31 cellular contexts compared by ENCODE assay signal in the genomic region with DNA sequence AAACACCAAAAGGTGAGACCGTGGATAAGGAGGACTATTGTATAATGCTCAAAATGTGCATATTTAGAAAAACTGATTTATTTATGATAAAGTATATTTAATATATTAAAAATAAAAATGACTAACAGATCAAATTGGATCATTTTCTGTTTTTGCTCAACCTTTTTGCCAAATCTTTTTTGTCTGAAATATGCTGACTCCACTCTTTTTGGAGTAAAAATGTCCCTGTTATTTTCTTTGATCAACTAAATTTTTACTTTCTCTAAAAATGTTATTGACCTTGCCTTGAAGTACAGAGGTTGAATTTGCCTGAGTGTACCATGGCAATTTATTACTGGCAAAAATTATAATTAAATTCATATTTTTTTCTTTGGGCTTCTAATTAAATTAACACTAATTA.
"Had no signal": no experiment of that assay in that cellular context is flagged by ENCODE, and none has a peak within 500 bp of the region (broad histone marks: within the 10 kb centered on the region; RNA-seq: fewer than 3 reads in every experiment).

No MANE protein-coding gene starts in this region.

- H3K9me3 ChIP-seq: ascending aorta had no signal

- FAIRE-seq: bronchial epithelial cell, TTC549 had no signal

- H3K27ac ChIP-seq: ascending aorta, cardiac muscle cell, VCaP had no signal

- ATAC-seq: activated CD8-positive, alpha-beta T cell treated with anti-CD3 and anti-CD28 coated beads for 36 hours; activated naive CD8-positive, alpha-beta T cell treated with anti-CD3 and anti-CD28 coated beads, Interleukin-2, amount 50 U/mL, for 24 hours; activated T-cell treated with anti-CD3 and anti-CD28 coated beads, Interleukin-2, amount 50 U/mL, for 4 hours; activated T-cell treated with anti-CD3 and anti-CD28 coated beads, Interleukin-2, amount 50 U/mL, for 72 hours; activated T-helper 17 cell treated with anti-CD3 and anti-CD28 coated beads, Interleukin-2, amount 50 U/mL, for 72 hours had no signal

- H3K36me3 ChIP-seq: ascending aorta, cardiac muscle cell had no signal

- H3K27me3 ChIP-seq: ascending aorta, cardiac muscle cell had no signal

- DNase-seq: activated B cell treated with CpG ODN at 0.5 μM for 24 hours; activated CD4-positive, alpha-beta memory T cell treated with anti-CD3 and anti-CD28 coated beads for 36 hours; activated CD4-positive, alpha-beta T cell treated with anti-CD3 and anti-CD28 coated beads for 4 hours; activated CD4-positive, alpha-beta T cell treated with anti-CD3 and anti-CD28 coated beads, Interleukin-2, amount 10 ng/mL, durations not matched to agents 24 days and 14 days; activated CD4-positive, alpha-beta T cell treated with anti-CD3 and anti-CD28 coated beads, Interleukin-2, amount 50 U/mL, for 1 hour; activated CD4-positive, alpha-beta T cell treated with anti-CD3 and anti-CD28 coated beads, Interleukin-2, amount 50 U/mL, for 4 hours; activated CD4-positive, CD25-positive, alpha-beta regulatory T cell treated with anti-CD3 and anti-CD28 coated beads, Interleukin-2, amount 50 U/mL, for 72 hours; activated CD8-positive, alpha-beta memory T cell treated with anti-CD3 and anti-CD28 coated beads, Interleukin-2, amount 50 U/mL, for 4 hours; activated CD8-positive, alpha-beta T cell treated with anti-CD3 and anti-CD28 coated beads for 36 hours; activated effector memory CD4-positive, alpha-beta T cell treated with anti-CD3 and anti-CD28 coated beads, Interleukin-2, amount 50 U/mL, for 16 hours; activated gamma-delta T cell treated with Interleukin-2 at 50 U/mL for 16 hours; activated naive CD4-positive, alpha-beta T cell; activated naive CD4-positive, alpha-beta T cell treated with anti-CD3 and anti-CD28 coated beads, Interleukin-2, amount 10 ng/mL, durations not matched to agents 7 days and 5 days; activated naive CD8-positive, alpha-beta T cell treated with anti-CD3 and anti-CD28 coated beads, Interleukin-2, amount 10 ng/mL, durations not matched to agents 7 days and 5 days; activated naive CD8-positive, alpha-beta T cell treated with anti-CD3 and anti-CD28 coated beads, Interleukin-2, amount 50 U/mL, for 24 hours; activated T-cell treated with anti-CD3 and anti-CD28 coated beads for 4 hours; activated T-cell treated with anti-CD3 and anti-CD28 coated beads, Interleukin-2, amount 50 U/mL, for 1 hour; activated T-cell treated with anti-CD3 and anti-CD28 coated beads, Interleukin-2, amount 50 U/mL, for 4 hours; activated T-cell treated with anti-CD3 and anti-CD28 coated beads, Interleukin-2, amount 50 U/mL, for 72 hours; amygdala; anterior cingulate cortex; caudate nucleus; cerebellar nuclear complex; T-helper 2 cell; T-helper 9 cell had no signal

- H3K4me3 ChIP-seq: ascending aorta, cardiac muscle cell had no signal

- H3K4me1 ChIP-seq: ascending aorta had no signal
